14 cellular contexts compared by ENCODE assay signal in genomic region chr11:12502950-12503579, GRCh38.
A peak's percentile ranks its signal among the peaks of the same experiment; 100 is the strongest.
DNase-seq lines count a peak whose midpoint lies in the region; ATAC-seq and TF ChIP-seq lines count a peak whose summit lies in the region.
"Had no signal": no experiment of that assay in that cellular context is flagged by ENCODE, and none has a peak within 500 bp of the region (broad histone marks: within the 10 kb centered on the region; RNA-seq: fewer than 3 reads in every experiment).

No MANE protein-coding gene starts in this region.

- no peaks in the 10 kb centered on the region for H3K27me3 ChIP-seq in hepatocyte
- H3K27me3 ChIP-seq in psoas muscle (ENCODE audit: insufficient read depth in 3 of 3, low read length in 2 of 3) = no peaks in the 10 kb centered on the region

- peaks cover 2% of the 10 kb centered on the region for H3K27me3 Mint-ChIP-seq in activated naive CD8-positive, alpha-beta T cell treated with anti-CD3 and anti-CD28 coated beads, Interleukin-2, amount 50 U/mL, for 24 hours

- H3K27ac ChIP-seq in hepatocyte (peak overlapping the region; percentile 70), psoas muscle (no peak overlapping the region)

- H3K9me3 ChIP-seq in hepatocyte (ENCODE audit: low read depth) (no peaks in the 10 kb centered on the region), psoas muscle (no peaks in the 10 kb centered on the region)

- 67% methylated on average over 3 of the region's 3 CpGs for WGBS in hepatocyte (ENCODE audit: low lambda C conversion rate, missing lambda C conversion rate)
- 48 to 61% (median 55%) methylated on average over 3 of the region's 3 CpGs for WGBS in psoas muscle, 3 donors

- CTCF ChIA-PET in GM10248 (lab: Yijun Ruan, JAX) = no interaction called here

- H3K9me2 ChIP-seq in hepatocyte (replicated peaks; ENCODE audit: insufficient read depth) = no peaks in the 10 kb centered on the region

- in situ Hi-C loops in astrocyte of the spinal cord (cut with HindIII; ENCODE audit: low sequenced_read_pairs) = no loop called here

- POLR2A ChIA-PET in GM10248 (lab: Yijun Ruan, JAX) = no interaction called here

- TF ChIP-seq CTCF in astrocyte of the spinal cord (IDR thresholded peaks at IDR 0.05; ENCODE audit: low read depth, low read length) (no peak), hepatocyte (IDR thresholded peaks at IDR 0.05; ENCODE audit: poor library complexity) (no peak), psoas muscle (IDR thresholded peaks at IDR 0.05) (no peak), GM10248 (IDR thresholded peaks at IDR 0.05; ENCODE audit: control extremely low read depth, extremely low read depth, low read depth, missing control alignments) (no peak)

- no peaks in the 10 kb centered on the region for H3K79me2 ChIP-seq in hepatocyte

- no peaks in the 10 kb centered on the region for H3K36me3 Mint-ChIP-seq in activated naive CD8-positive, alpha-beta T cell treated with anti-CD3 and anti-CD28 coated beads, Interleukin-2, amount 50 U/mL, for 24 hours (ENCODE audit: low read depth)
- no peaks in the 10 kb centered on the region for H3K36me3 Mint-ChIP-seq in stimulated activated effector memory CD8-positive, alpha-beta T cell treated with anti-CD3 and anti-CD28 coated beads, Interleukin-12 subunit alpha, Interleukin-12 subunit beta, amount 100 ng/mL, for 72 hours

- H3K27ac Mint-ChIP-seq in activated naive CD8-positive, alpha-beta T cell treated with anti-CD3 and anti-CD28 coated beads, Interleukin-2, amount 50 U/mL, for 24 hours = no peak overlapping the region
- no peak overlapping the region for H3K27ac Mint-ChIP-seq in stimulated activated effector memory CD8-positive, alpha-beta T cell treated with anti-CD3 and anti-CD28 coated beads, Interleukin-12 subunit alpha, Interleukin-12 subunit beta, amount 100 ng/mL, for 72 hours
- H3K27ac Mint-ChIP-seq: nephron had no signal

- no peaks in the 10 kb centered on the region for H3K9me3 Mint-ChIP-seq in activated naive CD8-positive, alpha-beta T cell treated with anti-CD3 and anti-CD28 coated beads, Interleukin-2, amount 50 U/mL, for 24 hours
- H3K9me3 Mint-ChIP-seq in stimulated activated effector memory CD8-positive, alpha-beta T cell treated with anti-CD3 and anti-CD28 coated beads, Interleukin-12 subunit alpha, Interleukin-12 subunit beta, amount 100 ng/mL, for 72 hours = no peaks in the 10 kb centered on the region
- H3K9me3 Mint-ChIP-seq: nephron had no signal

- H3K4me1 Mint-ChIP-seq in activated naive CD8-positive, alpha-beta T cell treated with anti-CD3 and anti-CD28 coated beads, Interleukin-2, amount 50 U/mL, for 24 hours = no peaks in the 10 kb centered on the region
- H3K4me1 Mint-ChIP-seq in stimulated activated effector memory CD8-positive, alpha-beta T cell treated with anti-CD3 and anti-CD28 coated beads, Interleukin-12 subunit alpha, Interleukin-12 subunit beta, amount 100 ng/mL, for 72 hours = no peaks in the 10 kb centered on the region

- H3K36me3 ChIP-seq in hepatocyte (replicated peaks; ENCODE audit: insufficient read depth, low read depth) (no peaks in the 10 kb centered on the region), psoas muscle (ENCODE audit: insufficient read depth in 1 of 2, low read depth in 1 of 2) (no peaks in the 10 kb centered on the region)

- H2AFZ ChIP-seq in hepatocyte = no peak overlapping the region

- H3K4me3 ChIP-seq in astrocyte of the spinal cord (ENCODE audit: low read depth, low read length) = no peak overlapping the region
- H3K4me3 ChIP-seq in hepatocyte = no peak overlapping the region
- no peak overlapping the region for H3K4me3 ChIP-seq in psoas muscle

- intact Hi-C loops in psoas muscle (cut with DNase I) = no loop called here

- no peaks in the 10 kb centered on the region for H4K20me1 ChIP-seq in hepatocyte (ENCODE audit: insufficient read depth, poor library complexity, severe bottlenecking)

- H3K4me2 ChIP-seq in hepatocyte = no peak overlapping the region

- DNase-seq in AG08396 (ENCODE audit: low spot score) (peak; percentile 19), astrocyte of the spinal cord (ENCODE audit: low read depth, low spot score) (peak; percentile 34), hepatocyte (ENCODE audit: low spot score) (no peak), psoas muscle (no peak), NCI-H69 (lab: John Stamatoyannopoulos, UW) (no peak), GM10248 (ENCODE audit: extremely low spot score) (no peak)
- DNase-seq in activated naive CD8-positive, alpha-beta T cell treated with anti-CD3 and anti-CD28 coated beads, Interleukin-2, amount 50 U/mL, for 24 hours = no peak
- DNase-seq in stimulated activated effector memory CD8-positive, alpha-beta T cell treated with anti-CD3 and anti-CD28 coated beads, Interleukin-12 subunit alpha, Interleukin-12 subunit beta, amount 100 ng/mL, for 72 hours (ENCODE audit: low spot score in 2 of 2) = no peak
- DNase-seq: dermis blood vessel endothelial cell, DMS 273 treated with DMSO at 0.1 percent for 48 hours, NCI-H146, NCI-H526 treated with DMSO at 0.1 percent for 48 hours had no signal

- ATAC-seq in psoas muscle = peak; percentile 59 to 75 (median 64)
- no peak for ATAC-seq in activated naive CD8-positive, alpha-beta T cell treated with anti-CD3 and anti-CD28 coated beads, Interleukin-2, amount 50 U/mL, for 24 hours
- ATAC-seq in stimulated activated effector memory CD8-positive, alpha-beta T cell treated with anti-CD3 and anti-CD28 coated beads, Interleukin-12 subunit alpha, Interleukin-12 subunit beta, amount 100 ng/mL, for 72 hours = no peak
- ATAC-seq: HCT116 had no signal

- H3K4me1 ChIP-seq in hepatocyte (ENCODE audit: insufficient read depth) (peaks cover 39% of the 10 kb centered on the region), psoas muscle (peaks cover 7% of the 10 kb centered on the region)

- no peak overlapping the region for H3K4me3 Mint-ChIP-seq in activated naive CD8-positive, alpha-beta T cell treated with anti-CD3 and anti-CD28 coated beads, Interleukin-2, amount 50 U/mL, for 24 hours
- H3K4me3 Mint-ChIP-seq in stimulated activated effector memory CD8-positive, alpha-beta T cell treated with anti-CD3 and anti-CD28 coated beads, Interleukin-12 subunit alpha, Interleukin-12 subunit beta, amount 100 ng/mL, for 72 hours = no peak overlapping the region
- H3K4me3 Mint-ChIP-seq: nephron had no signal

Comparison
In these comparisons a context has a peak if more than half of its experiments do, and no peak if none do; other contexts are left out.
1. DNase-seq: peak in AG08396 (single experiment) and astrocyte of the spinal cord (single experiment); none in hepatocyte (single experiment), psoas muscle (0 of 2), activated naive CD8-positive, alpha-beta T cell treated with anti-CD3 and anti-CD28 coated beads, Interleukin-2, amount 50 U/mL, for 24 hours (single experiment), NCI-H69 (single experiment), stimulated activated effector memory CD8-positive, alpha-beta T cell treated with anti-CD3 and anti-CD28 coated beads, Interleukin-12 subunit alpha, Interleukin-12 subunit beta, amount 100 ng/mL, for 72 hours (0 of 2) and GM10248 (single experiment).
2. ATAC-seq: peak in psoas muscle (4 of 4); none in activated naive CD8-positive, alpha-beta T cell treated with anti-CD3 and anti-CD28 coated beads, Interleukin-2, amount 50 U/mL, for 24 hours (single experiment) and stimulated activated effector memory CD8-positive, alpha-beta T cell treated with anti-CD3 and anti-CD28 coated beads, Interleukin-12 subunit alpha, Interleukin-12 subunit beta, amount 100 ng/mL, for 72 hours (single experiment).